Comparison of ENCODE assay signal across 8 cellular contexts in genomic region chr7:114086491-114086905, GRCh38.
A peak's percentile ranks its signal among the peaks of the same experiment; 100 is the strongest.
DNase-seq lines count a peak whose midpoint lies in the region; ATAC-seq and TF ChIP-seq lines count a peak whose summit lies in the region.

No MANE protein-coding gene starts in this region.

- peaks cover 34% of the 10 kb centered on the region for H3K4me1 ChIP-seq in CD8-positive, alpha-beta T cell (ENCODE audit: insufficient read depth, low read length)

- intact Hi-C loops in CD8-positive, alpha-beta T cell (cut with DNase I, micrococcal nuclease), result no loop called here

- H3K36me3 ChIP-seq in CD8-positive, alpha-beta T cell (ENCODE audit: insufficient read depth, low read length), result no peaks in the 10 kb centered on the region

- peaks cover 61% of the 10 kb centered on the region for H3K27me3 Mint-ChIP-seq in CD8-positive, alpha-beta T cell (ENCODE audit: low read depth)

- ATAC-seq in CD8-positive, alpha-beta T cell, result no peak
- peak; percentile 23 for ATAC-seq in HG03280 (IDR thresholded peaks at IDR 0.05; ENCODE audit: unreplicated experiment)
- no peak for ATAC-seq in stimulated activated naive CD8-positive, alpha-beta T cell treated with anti-CD3 and anti-CD28 coated beads, Interleukin-15, Interleukin-2, amounts not matched to agents 100 U/mL and 50 U/mL, for 24 hours
- ATAC-seq in GM18505 (IDR thresholded peaks at IDR 0.05; ENCODE audit: unreplicated experiment), result no peak
- no peak for ATAC-seq in HG02763 (IDR thresholded peaks at IDR 0.05; ENCODE audit: unreplicated experiment)
- ATAC-seq in GM21447 (IDR thresholded peaks at IDR 0.05; ENCODE audit: unreplicated experiment), result no peak

- H3K27ac Mint-ChIP-seq in CD8-positive, alpha-beta T cell, result no peak overlapping the region

- peaks cover 35% of the 10 kb centered on the region for H3K4me1 Mint-ChIP-seq in CD8-positive, alpha-beta T cell (ENCODE audit: low read depth)

- H3K27me3 ChIP-seq in CD8-positive, alpha-beta T cell (ENCODE audit: insufficient read depth, low read length), result peaks cover 23% of the 10 kb centered on the region

- DNase-seq in CD8-positive, alpha-beta T cell, result no peak
- DNase-seq in astrocyte of the hippocampus (ENCODE audit: low read depth, low spot score), result peak; percentile 33
- peak; percentile 16 for DNase-seq in iPS-NIHi7 (ENCODE audit: extremely low spot score)
- DNase-seq in stimulated activated naive CD8-positive, alpha-beta T cell treated with anti-CD3 and anti-CD28 coated beads, Interleukin-15, Interleukin-2, amounts not matched to agents 100 U/mL and 50 U/mL, for 24 hours, result peak; percentile 16

- peak overlapping the region; percentile 75 for H3K4me3 Mint-ChIP-seq in CD8-positive, alpha-beta T cell

- no peaks in the 10 kb centered on the region for H3K9me3 ChIP-seq in CD8-positive, alpha-beta T cell (ENCODE audit: low read length)

- TF ChIP-seq POLR2A in GM18505 (IDR thresholded peaks at IDR 0.05; ENCODE audit: borderline replicate concordance, extremely low read depth, insufficient read depth, insufficient read length), result no peak

- POLR2A ChIA-PET in CD8-positive, alpha-beta T cell (lab: Charles Lee), result no interaction called here

- CTCF ChIA-PET in CD8-positive, alpha-beta T cell (lab: Charles Lee), result no interaction called here

- no peaks in the 10 kb centered on the region for H3K36me3 Mint-ChIP-seq in CD8-positive, alpha-beta T cell

- no peak overlapping the region for H3K27ac ChIP-seq in CD8-positive, alpha-beta T cell (ENCODE audit: low read depth, low read length)

- no peak for TF ChIP-seq CTCF in CD8-positive, alpha-beta T cell (IDR thresholded peaks at IDR 0.05)

- H3K9me3 Mint-ChIP-seq in CD8-positive, alpha-beta T cell, result no peaks in the 10 kb centered on the region

- H3K4me3 ChIP-seq in CD8-positive, alpha-beta T cell (ENCODE audit: low read depth, low read length), result no peak overlapping the region

Comparison
In these comparisons a context has a peak if more than half of its experiments do, and no peak if none do; other contexts are left out.
1. DNase-seq: peak in astrocyte of the hippocampus (single experiment), iPS-NIHi7 (single experiment) and stimulated activated naive CD8-positive, alpha-beta T cell treated with anti-CD3 and anti-CD28 coated beads, Interleukin-15, Interleukin-2, amounts not matched to agents 100 U/mL and 50 U/mL, for 24 hours (single experiment); none in CD8-positive, alpha-beta T cell (0 of 7).